ENCODE assay signal across 2 cellular contexts in the genomic region with DNA sequence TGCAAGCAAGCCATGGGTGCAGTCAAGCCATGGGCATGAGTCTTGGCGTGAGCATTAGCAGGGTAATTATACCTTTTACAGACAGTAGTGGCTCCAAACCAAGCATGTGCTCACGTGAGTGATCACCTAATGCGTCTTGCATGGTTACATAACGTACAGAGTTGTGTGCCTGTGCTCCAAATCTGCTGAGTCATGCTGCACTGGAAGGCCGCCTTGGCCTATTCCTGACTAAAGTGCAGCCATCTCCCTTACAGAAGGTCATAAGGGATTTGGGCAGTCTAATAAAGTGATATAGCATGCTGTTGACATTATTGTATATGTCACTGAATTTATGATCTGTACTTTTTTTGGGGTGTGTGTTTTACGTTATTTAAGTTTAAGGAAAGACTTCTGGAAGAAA.
A peak's percentile ranks its signal among the peaks of the same experiment; 100 is the strongest.
TF ChIP-seq lines count a peak whose summit lies in the region.

No MANE protein-coding gene starts in this region.

TF ChIP-seq in Ishikawa, 13 proteins besides CTCF, POLR2A, EP300 and RAD21 (continued from another document):
- TF ChIP-seq, protein P1, sequence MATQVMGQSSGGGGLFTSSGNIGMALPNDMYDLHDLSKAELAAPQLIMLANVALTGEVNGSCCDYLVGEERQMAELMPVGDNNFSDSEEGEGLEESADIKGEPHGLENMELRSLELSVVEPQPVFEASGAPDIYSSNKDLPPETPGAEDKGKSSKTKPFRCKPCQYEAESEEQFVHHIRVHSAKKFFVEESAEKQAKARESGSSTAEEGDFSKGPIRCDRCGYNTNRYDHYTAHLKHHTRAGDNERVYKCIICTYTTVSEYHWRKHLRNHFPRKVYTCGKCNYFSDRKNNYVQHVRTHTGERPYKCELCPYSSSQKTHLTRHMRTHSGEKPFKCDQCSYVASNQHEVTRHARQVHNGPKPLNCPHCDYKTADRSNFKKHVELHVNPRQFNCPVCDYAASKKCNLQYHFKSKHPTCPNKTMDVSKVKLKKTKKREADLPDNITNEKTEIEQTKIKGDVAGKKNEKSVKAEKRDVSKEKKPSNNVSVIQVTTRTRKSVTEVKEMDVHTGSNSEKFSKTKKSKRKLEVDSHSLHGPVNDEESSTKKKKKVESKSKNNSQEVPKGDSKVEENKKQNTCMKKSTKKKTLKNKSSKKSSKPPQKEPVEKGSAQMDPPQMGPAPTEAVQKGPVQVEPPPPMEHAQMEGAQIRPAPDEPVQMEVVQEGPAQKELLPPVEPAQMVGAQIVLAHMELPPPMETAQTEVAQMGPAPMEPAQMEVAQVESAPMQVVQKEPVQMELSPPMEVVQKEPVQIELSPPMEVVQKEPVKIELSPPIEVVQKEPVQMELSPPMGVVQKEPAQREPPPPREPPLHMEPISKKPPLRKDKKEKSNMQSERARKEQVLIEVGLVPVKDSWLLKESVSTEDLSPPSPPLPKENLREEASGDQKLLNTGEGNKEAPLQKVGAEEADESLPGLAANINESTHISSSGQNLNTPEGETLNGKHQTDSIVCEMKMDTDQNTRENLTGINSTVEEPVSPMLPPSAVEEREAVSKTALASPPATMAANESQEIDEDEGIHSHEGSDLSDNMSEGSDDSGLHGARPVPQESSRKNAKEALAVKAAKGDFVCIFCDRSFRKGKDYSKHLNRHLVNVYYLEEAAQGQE (IDR thresholded peaks at IDR 0.05; ENCODE audit: low read depth) = no peak
- TF ChIP-seq, protein P2, sequence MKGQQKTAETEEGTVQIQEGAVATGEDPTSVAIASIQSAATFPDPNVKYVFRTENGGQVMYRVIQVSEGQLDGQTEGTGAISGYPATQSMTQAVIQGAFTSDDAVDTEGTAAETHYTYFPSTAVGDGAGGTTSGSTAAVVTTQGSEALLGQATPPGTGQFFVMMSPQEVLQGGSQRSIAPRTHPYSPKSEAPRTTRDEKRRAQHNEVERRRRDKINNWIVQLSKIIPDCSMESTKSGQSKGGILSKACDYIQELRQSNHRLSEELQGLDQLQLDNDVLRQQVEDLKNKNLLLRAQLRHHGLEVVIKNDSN (IDR thresholded peaks at IDR 0.05) = peak; percentile 53; the same call in 1 of the 2 replicates
- TF ChIP-seq CREB1 (IDR thresholded peaks at IDR 0.05; ENCODE audit: low read depth) (no peak), TAF1 (IDR thresholded peaks at IDR 0.05; ENCODE audit: low read depth) (no peak)
TF ChIP-seq in Ishikawa: peak in this region for 2.

TF ChIP-seq in K562, 482 proteins besides CTCF, POLR2A, EP300 and RAD21 (continued from another document and continues in another):
- TF ChIP-seq ZNF584 (CRISPR knock-in tag; IDR thresholded peaks at IDR 0.05; ENCODE audit: low read depth) (peak; percentile 76; the same call in 1 of the 2 replicates), HNRNPUL1 (IDR thresholded peaks at IDR 0.05; ENCODE audit: low read length) (no peak), SREBF2 (CRISPR knock-in tag; IDR thresholded peaks at IDR 0.05) (no peak), MAFG (tag; conservative IDR thresholded peaks at IDR 0.05) (peak; percentile 98), FOXK2 (conservative IDR thresholded peaks at IDR 0.05 in 1 of 2, IDR thresholded peaks at IDR 0.05 in 1 of 2; ENCODE audit: low read depth in 2 of 2) (no peak), CCAR2 (IDR thresholded peaks at IDR 0.05; ENCODE audit: low read depth, low read length) (no peak), CHD2 (IDR thresholded peaks at IDR 0.05; ENCODE audit: low read depth, low read length) (no peak), HSF4 (CRISPR knock-in tag; IDR thresholded peaks at IDR 0.05; ENCODE audit: borderline replicate concordance) (0 out of 2 replicates have a peak, but pooled peaks have one; percentile 20), NFE2 (IDR thresholded peaks at IDR 0.05; ENCODE audit: low read depth) (peak; percentile 96), TBL1XR1 (IDR thresholded peaks at IDR 0.05; ENCODE audit: low read length in 2 of 2) (no peak), ETV1 (tag; conservative IDR thresholded peaks at IDR 0.05; ENCODE audit: low read depth) (peak; percentile 42; the same call in 1 of the 2 replicates), YY1 (IDR thresholded peaks at IDR 0.05; ENCODE audit: borderline replicate concordance in 1 of 3, control insufficient read depth in 1 of 3, extremely low read depth in 1 of 3, insufficient read depth in 3 of 3, insufficient read length in 1 of 3, insufficient replicate concordance in 2 of 3, low read depth in 1 of 3, low read length in 2 of 3) (peak in 1 of 3 experiments; percentile 37), DIDO1 (tag; IDR thresholded peaks at IDR 0.05; ENCODE audit: low read depth) (peak; percentile 48; the same call in 1 of the 2 replicates), SMAD4 (CRISPR knock-in tag; conservative IDR thresholded peaks at IDR 0.05) (peak; percentile 85), ZFX (CRISPR knock-in tag; IDR thresholded peaks at IDR 0.05) (peak; percentile 45), ZNF589 (CRISPR knock-in tag; IDR thresholded peaks at IDR 0.05; ENCODE audit: low read depth) (0 out of 2 replicates have a peak, but pooled peaks have one; percentile 39), NFIC (IDR thresholded peaks at IDR 0.05) (no peak), CBX3 (IDR thresholded peaks at IDR 0.05; ENCODE audit: borderline replicate concordance in 1 of 2, low read length in 2 of 2) (peak in 1 of 2 experiments; percentile 83; a peak in 1 of 3 replicates), CXXC5 (CRISPR knock-in tag; IDR thresholded peaks at IDR 0.05) (peak; percentile 78), ZNF644 (tag; IDR thresholded peaks at IDR 0.05; ENCODE audit: low read depth) (peak; percentile 84), ZNF668 (CRISPR knock-in tag; IDR thresholded peaks at IDR 0.05) (0 out of 2 replicates have a peak, but pooled peaks have one; percentile 45), ZNF316 (IDR thresholded peaks at IDR 0.05) (peak; percentile 95), ZNF583 (CRISPR knock-in tag; IDR thresholded peaks at IDR 0.05) (peak; percentile 76; the same call in 1 of the 2 replicates), KDM5B (IDR thresholded peaks at IDR 0.05; ENCODE audit: insufficient replicate concordance, low read depth, low read length) (no peak), KLF6 (CRISPR knock-in tag; IDR thresholded peaks at IDR 0.05; ENCODE audit: borderline replicate concordance) (peak; percentile 78; the same call in 1 of the 2 replicates), SMAD3 (CRISPR knock-in tag; conservative IDR thresholded peaks at IDR 0.05) (0 out of 2 replicates have a peak, but pooled peaks have one; percentile 63), SP2 (IDR thresholded peaks at IDR 0.05; ENCODE audit: extremely low read depth, low read depth, low read length, poor library complexity, severe bottlenecking) (no peak), GATA2 (CRISPR knock-in tag; IDR thresholded peaks at IDR 0.05) (no peak), ZNF76 (CRISPR knock-in tag; IDR thresholded peaks at IDR 0.05; ENCODE audit: borderline replicate concordance) (peak; percentile 68; the same call in 1 of the 2 replicates)
- TF ChIP-seq, protein P3, sequence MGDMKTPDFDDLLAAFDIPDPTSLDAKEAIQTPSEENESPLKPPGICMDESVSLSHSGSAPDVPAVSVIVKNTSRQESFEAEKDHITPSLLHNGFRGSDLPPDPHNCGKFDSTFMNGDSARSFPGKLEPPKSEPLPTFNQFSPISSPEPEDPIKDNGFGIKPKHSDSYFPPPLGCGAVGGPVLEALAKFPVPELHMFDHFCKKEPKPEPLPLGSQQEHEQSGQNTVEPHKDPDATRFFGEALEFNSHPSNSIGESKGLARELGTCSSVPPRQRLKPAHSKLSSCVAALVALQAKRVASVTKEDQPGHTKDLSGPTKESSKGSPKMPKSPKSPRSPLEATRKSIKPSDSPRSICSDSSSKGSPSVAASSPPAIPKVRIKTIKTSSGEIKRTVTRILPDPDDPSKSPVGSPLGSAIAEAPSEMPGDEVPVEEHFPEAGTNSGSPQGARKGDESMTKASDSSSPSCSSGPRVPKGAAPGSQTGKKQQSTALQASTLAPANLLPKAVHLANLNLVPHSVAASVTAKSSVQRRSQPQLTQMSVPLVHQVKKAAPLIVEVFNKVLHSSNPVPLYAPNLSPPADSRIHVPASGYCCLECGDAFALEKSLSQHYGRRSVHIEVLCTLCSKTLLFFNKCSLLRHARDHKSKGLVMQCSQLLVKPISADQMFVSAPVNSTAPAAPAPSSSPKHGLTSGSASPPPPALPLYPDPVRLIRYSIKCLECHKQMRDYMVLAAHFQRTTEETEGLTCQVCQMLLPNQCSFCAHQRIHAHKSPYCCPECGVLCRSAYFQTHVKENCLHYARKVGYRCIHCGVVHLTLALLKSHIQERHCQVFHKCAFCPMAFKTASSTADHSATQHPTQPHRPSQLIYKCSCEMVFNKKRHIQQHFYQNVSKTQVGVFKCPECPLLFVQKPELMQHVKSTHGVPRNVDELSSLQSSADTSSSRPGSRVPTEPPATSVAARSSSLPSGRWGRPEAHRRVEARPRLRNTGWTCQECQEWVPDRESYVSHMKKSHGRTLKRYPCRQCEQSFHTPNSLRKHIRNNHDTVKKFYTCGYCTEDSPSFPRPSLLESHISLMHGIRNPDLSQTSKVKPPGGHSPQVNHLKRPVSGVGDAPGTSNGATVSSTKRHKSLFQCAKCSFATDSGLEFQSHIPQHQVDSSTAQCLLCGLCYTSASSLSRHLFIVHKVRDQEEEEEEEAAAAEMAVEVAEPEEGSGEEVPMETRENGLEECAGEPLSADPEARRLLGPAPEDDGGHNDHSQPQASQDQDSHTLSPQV (IDR thresholded peaks at IDR 0.05) = peak; percentile 96
- TF ChIP-seq, protein P4, sequence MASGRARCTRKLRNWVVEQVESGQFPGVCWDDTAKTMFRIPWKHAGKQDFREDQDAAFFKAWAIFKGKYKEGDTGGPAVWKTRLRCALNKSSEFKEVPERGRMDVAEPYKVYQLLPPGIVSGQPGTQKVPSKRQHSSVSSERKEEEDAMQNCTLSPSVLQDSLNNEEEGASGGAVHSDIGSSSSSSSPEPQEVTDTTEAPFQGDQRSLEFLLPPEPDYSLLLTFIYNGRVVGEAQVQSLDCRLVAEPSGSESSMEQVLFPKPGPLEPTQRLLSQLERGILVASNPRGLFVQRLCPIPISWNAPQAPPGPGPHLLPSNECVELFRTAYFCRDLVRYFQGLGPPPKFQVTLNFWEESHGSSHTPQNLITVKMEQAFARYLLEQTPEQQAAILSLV (tag; IDR thresholded peaks at IDR 0.05) = 0 out of 2 replicates have a peak, but pooled peaks have one; percentile 65
- TF ChIP-seq, protein P5, sequence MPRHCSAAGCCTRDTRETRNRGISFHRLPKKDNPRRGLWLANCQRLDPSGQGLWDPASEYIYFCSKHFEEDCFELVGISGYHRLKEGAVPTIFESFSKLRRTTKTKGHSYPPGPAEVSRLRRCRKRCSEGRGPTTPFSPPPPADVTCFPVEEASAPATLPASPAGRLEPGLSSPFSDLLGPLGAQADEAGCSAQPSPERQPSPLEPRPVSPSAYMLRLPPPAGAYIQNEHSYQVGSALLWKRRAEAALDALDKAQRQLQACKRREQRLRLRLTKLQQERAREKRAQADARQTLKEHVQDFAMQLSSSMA (CRISPR knock-in tag; IDR thresholded peaks at IDR 0.05) = no peak
- TF ChIP-seq, protein P6, sequence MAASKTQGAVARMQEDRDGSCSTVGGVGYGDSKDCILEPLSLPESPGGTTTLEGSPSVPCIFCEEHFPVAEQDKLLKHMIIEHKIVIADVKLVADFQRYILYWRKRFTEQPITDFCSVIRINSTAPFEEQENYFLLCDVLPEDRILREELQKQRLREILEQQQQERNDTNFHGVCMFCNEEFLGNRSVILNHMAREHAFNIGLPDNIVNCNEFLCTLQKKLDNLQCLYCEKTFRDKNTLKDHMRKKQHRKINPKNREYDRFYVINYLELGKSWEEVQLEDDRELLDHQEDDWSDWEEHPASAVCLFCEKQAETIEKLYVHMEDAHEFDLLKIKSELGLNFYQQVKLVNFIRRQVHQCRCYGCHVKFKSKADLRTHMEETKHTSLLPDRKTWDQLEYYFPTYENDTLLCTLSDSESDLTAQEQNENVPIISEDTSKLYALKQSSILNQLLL (CRISPR knock-in tag; IDR thresholded peaks at IDR 0.05; ENCODE audit: borderline replicate concordance) = no peak
- TF ChIP-seq, protein P7, sequence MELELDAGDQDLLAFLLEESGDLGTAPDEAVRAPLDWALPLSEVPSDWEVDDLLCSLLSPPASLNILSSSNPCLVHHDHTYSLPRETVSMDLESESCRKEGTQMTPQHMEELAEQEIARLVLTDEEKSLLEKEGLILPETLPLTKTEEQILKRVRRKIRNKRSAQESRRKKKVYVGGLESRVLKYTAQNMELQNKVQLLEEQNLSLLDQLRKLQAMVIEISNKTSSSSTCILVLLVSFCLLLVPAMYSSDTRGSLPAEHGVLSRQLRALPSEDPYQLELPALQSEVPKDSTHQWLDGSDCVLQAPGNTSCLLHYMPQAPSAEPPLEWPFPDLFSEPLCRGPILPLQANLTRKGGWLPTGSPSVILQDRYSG (tag; conservative IDR thresholded peaks at IDR 0.05; ENCODE audit: low read depth) = peak; percentile 88
- TF ChIP-seq, protein P8, sequence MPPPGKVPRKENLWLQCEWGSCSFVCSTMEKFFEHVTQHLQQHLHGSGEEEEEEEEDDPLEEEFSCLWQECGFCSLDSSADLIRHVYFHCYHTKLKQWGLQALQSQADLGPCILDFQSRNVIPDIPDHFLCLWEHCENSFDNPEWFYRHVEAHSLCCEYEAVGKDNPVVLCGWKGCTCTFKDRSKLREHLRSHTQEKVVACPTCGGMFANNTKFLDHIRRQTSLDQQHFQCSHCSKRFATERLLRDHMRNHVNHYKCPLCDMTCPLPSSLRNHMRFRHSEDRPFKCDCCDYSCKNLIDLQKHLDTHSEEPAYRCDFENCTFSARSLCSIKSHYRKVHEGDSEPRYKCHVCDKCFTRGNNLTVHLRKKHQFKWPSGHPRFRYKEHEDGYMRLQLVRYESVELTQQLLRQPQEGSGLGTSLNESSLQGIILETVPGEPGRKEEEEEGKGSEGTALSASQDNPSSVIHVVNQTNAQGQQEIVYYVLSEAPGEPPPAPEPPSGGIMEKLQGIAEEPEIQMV (tag; conservative IDR thresholded peaks at IDR 0.05; ENCODE audit: low read depth) = peak; percentile 55
- TF ChIP-seq, protein P9, sequence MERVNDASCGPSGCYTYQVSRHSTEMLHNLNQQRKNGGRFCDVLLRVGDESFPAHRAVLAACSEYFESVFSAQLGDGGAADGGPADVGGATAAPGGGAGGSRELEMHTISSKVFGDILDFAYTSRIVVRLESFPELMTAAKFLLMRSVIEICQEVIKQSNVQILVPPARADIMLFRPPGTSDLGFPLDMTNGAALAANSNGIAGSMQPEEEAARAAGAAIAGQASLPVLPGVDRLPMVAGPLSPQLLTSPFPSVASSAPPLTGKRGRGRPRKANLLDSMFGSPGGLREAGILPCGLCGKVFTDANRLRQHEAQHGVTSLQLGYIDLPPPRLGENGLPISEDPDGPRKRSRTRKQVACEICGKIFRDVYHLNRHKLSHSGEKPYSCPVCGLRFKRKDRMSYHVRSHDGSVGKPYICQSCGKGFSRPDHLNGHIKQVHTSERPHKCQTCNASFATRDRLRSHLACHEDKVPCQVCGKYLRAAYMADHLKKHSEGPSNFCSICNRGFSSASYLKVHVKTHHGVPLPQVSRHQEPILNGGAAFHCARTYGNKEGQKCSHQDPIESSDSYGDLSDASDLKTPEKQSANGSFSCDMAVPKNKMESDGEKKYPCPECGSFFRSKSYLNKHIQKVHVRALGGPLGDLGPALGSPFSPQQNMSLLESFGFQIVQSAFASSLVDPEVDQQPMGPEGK (CRISPR knock-in tag; IDR thresholded peaks at IDR 0.05; ENCODE audit: borderline replicate concordance) = no peak
- TF ChIP-seq, protein P10, sequence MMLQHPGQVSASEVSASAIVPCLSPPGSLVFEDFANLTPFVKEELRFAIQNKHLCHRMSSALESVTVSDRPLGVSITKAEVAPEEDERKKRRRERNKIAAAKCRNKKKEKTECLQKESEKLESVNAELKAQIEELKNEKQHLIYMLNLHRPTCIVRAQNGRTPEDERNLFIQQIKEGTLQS (IDR thresholded peaks at IDR 0.05) = no peak
- TF ChIP-seq, protein P10 (CRISPR knock-in tag; conservative IDR thresholded peaks at IDR 0.05) = no peak
